3 cellular contexts compared by ENCODE assay signal in the genomic region with DNA sequence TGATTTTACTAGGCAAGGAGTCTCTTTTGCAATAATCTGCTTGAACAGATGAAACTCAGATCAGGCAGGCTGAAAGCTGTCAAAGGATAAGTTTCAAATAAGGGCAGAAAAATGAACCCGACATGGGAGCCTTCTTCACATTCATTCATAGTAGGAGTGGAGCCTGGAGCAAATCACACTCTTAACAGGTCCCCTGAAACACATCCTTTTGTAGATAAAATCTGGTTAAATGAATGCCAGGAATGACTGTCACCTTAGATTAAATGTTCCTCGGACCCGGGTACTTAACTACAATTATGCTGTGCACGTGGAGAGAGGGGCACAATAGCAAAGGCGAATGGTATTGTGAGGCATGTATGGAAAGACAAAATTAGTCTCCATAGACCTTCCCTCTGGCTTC.
"Had no signal": no experiment of that assay in that cellular context is flagged by ENCODE, and none has a peak within 500 bp of the region (broad histone marks: within the 10 kb centered on the region; RNA-seq: fewer than 3 reads in every experiment).

No MANE protein-coding gene starts in this region.

- ATAC-seq: GM12878 had no signal

- H3K4me3 ChIP-seq: GM12878 had no signal

- DNase-seq: GDM1, GF-D8 had no signal
